16 cellular contexts compared by ENCODE assay signal in genomic region chr9:77772641-77773040, GRCh38.
DNase-seq lines count a peak whose midpoint lies in the region; ATAC-seq and TF ChIP-seq lines count a peak whose summit lies in the region.
"Had no signal": no experiment of that assay in that cellular context is flagged by ENCODE, and none has a peak within 500 bp of the region (broad histone marks: within the 10 kb centered on the region; RNA-seq: fewer than 3 reads in every experiment).

No MANE protein-coding gene starts in this region.

- no peaks in the 10 kb centered on the region for H3K27me3 Mint-ChIP-seq in T-helper 17 cell
- no peaks in the 10 kb centered on the region for H3K27me3 Mint-ChIP-seq in CD8-positive, alpha-beta T cell (ENCODE audit: low read depth)
- H3K27me3 Mint-ChIP-seq: CD4-positive, alpha-beta T cell had no signal

- TF ChIP-seq CTCF in CD8-positive, alpha-beta T cell (IDR thresholded peaks at IDR 0.05): no peak
- no peak for TF ChIP-seq CTCF in body of pancreas (IDR thresholded peaks at IDR 0.05)

- 86 to 94% methylated on average over 5 of the region's 5 CpGs for WGBS in body of pancreas, 2 donors

- no peak for DNase-seq in T-helper 17 cell
- no peak for DNase-seq in CD8-positive, alpha-beta T cell
- no peak for DNase-seq in foreskin melanocyte
- no peak for DNase-seq in body of pancreas
- DNase-seq: ACHN; BE2C; C1 segment of cervical spinal cord; CD4-positive, alpha-beta T cell; DMS153; DMS79; GDM1 had no signal

- no peak for ATAC-seq in T-helper 17 cell
- no peak for ATAC-seq in HG02938 (IDR thresholded peaks at IDR 0.05; ENCODE audit: unreplicated experiment)
- ATAC-seq in CD8-positive, alpha-beta T cell: no peak
- no peak for ATAC-seq in body of pancreas

- H3K9me3 Mint-ChIP-seq in CD8-positive, alpha-beta T cell: no peaks in the 10 kb centered on the region
- H3K9me3 Mint-ChIP-seq: CD4-positive, alpha-beta T cell had no signal

- H3K4me3 Mint-ChIP-seq in T-helper 17 cell: no peak overlapping the region
- H3K4me3 Mint-ChIP-seq in CD8-positive, alpha-beta T cell: no peak overlapping the region
- H3K4me3 Mint-ChIP-seq: CD4-positive, alpha-beta T cell had no signal

- POLR2A ChIA-PET in CD8-positive, alpha-beta T cell (lab: Charles Lee): no interaction called here

- H3K27me3 ChIP-seq in layer of hippocampus (ENCODE audit: control insufficient read depth, insufficient read depth, low read length) (no peaks in the 10 kb centered on the region), body of pancreas (no peaks in the 10 kb centered on the region)
- no peaks in the 10 kb centered on the region for H3K27me3 ChIP-seq in CD8-positive, alpha-beta T cell (ENCODE audit: insufficient read depth, low read length)
- H3K27me3 ChIP-seq: BE2C had no signal

- peaks cover 2% of the 10 kb centered on the region for H3K36me3 Mint-ChIP-seq in T-helper 17 cell (ENCODE audit: low read depth)
- peaks cover 35% of the 10 kb centered on the region for H3K36me3 Mint-ChIP-seq in CD8-positive, alpha-beta T cell

- intact Hi-C loops in CD8-positive, alpha-beta T cell (cut with DNase I, micrococcal nuclease): loop anchor here in 1 of 2 experiments (10.0 kb wide), 1 partner anchor 252 kb away; no protein-coding TSS in a partner anchor
- intact Hi-C loops in body of pancreas (cut with DNase I): no loop called here

- CTCF ChIA-PET in CD8-positive, alpha-beta T cell (lab: Charles Lee): no interaction called here

- H3K27ac ChIP-seq in cingulate gyrus (ENCODE audit: low read depth, low read length) (peak overlapping the region; percentile 23), layer of hippocampus (ENCODE audit: low read depth, low read length) (peak overlapping the region; percentile 12), temporal lobe (ENCODE audit: low read depth, low read length) (peak overlapping the region; percentile 95), body of pancreas (no peak overlapping the region)
- H3K27ac ChIP-seq in CD8-positive, alpha-beta T cell (ENCODE audit: low read depth, low read length): no peak overlapping the region

- H3K4me1 ChIP-seq in CD8-positive, alpha-beta T cell (ENCODE audit: insufficient read depth, low read length): no peaks in the 10 kb centered on the region
- H3K4me1 ChIP-seq in body of pancreas: no peaks in the 10 kb centered on the region
- H3K4me1 ChIP-seq: BE2C, HAP-1 had no signal

- no peaks in the 10 kb centered on the region for H3K36me3 ChIP-seq in CD8-positive, alpha-beta T cell (ENCODE audit: insufficient read depth, low read length)
- no peaks in the 10 kb centered on the region for H3K36me3 ChIP-seq in body of pancreas (replicated peaks in 1 of 2; ENCODE audit: insufficient read depth in 1 of 2, low read depth in 2 of 2)
- H3K36me3 ChIP-seq: BE2C, HAP-1 had no signal

- H3K4me3 ChIP-seq in CD8-positive, alpha-beta T cell (ENCODE audit: low read depth, low read length): no peak overlapping the region
- H3K4me3 ChIP-seq in body of pancreas: no peak overlapping the region
- H3K4me3 ChIP-seq: HAP-1 had no signal

- H3K27ac Mint-ChIP-seq in T-helper 17 cell: peak overlapping the region; percentile 39
- H3K27ac Mint-ChIP-seq in CD8-positive, alpha-beta T cell: no peak overlapping the region
- H3K27ac Mint-ChIP-seq: CD4-positive, alpha-beta T cell had no signal

- peaks cover 4% of the 10 kb centered on the region for H3K4me1 Mint-ChIP-seq in T-helper 17 cell
- H3K4me1 Mint-ChIP-seq in CD8-positive, alpha-beta T cell (ENCODE audit: low read depth): no peaks in the 10 kb centered on the region

- no peak for TF ChIP-seq POLR2A in body of pancreas (IDR thresholded peaks at IDR 0.05)

- H3K9me3 ChIP-seq in T-helper 17 cell (ENCODE audit: control insufficient read depth, low read length, poor library complexity, severe bottlenecking) (no peaks in the 10 kb centered on the region), body of pancreas (no peaks in the 10 kb centered on the region)
- H3K9me3 ChIP-seq in CD8-positive, alpha-beta T cell (ENCODE audit: low read length): no peaks in the 10 kb centered on the region
- H3K9me3 ChIP-seq: BE2C, HAP-1 had no signal

Comparison
In these comparisons a context has a peak if more than half of its experiments do, and no peak if none do; other contexts are left out.
1. H3K27ac ChIP-seq: peak in cingulate gyrus (single experiment), layer of hippocampus (single experiment) and temporal lobe (single experiment); none in CD8-positive, alpha-beta T cell (single experiment) and body of pancreas (0 of 4).